Comparison of ENCODE assay signal across 1 cellular context in genomic region chr1:21911205-21912001, GRCh38.
TF ChIP-seq lines count a peak whose summit lies in the region.

No MANE protein-coding gene starts in this region.

TF ChIP-seq in HepG2, 621 proteins besides CTCF, POLR2A, EP300 and RAD21 (continued from another document and continues in another):
- TF ChIP-seq AKNA (CRISPR knock-in tag; IDR thresholded peaks at IDR 0.05; ENCODE audit: borderline replicate concordance) (no peak), ZMYM3 (CRISPR knock-in tag; IDR thresholded peaks at IDR 0.05) (no peak; the same call in 1 of the 2 replicates), ONECUT2 (CRISPR knock-in tag; IDR thresholded peaks at IDR 0.05) (no peak), ZBTB39 (CRISPR knock-in tag; IDR thresholded peaks at IDR 0.05) (no peak), ZNF788 (CRISPR knock-in tag; IDR thresholded peaks at IDR 0.05; ENCODE audit: borderline replicate concordance) (no peak), SAP130 (CRISPR knock-in tag; IDR thresholded peaks at IDR 0.05; ENCODE audit: low read depth) (0 out of 2 replicates have a peak, but pooled peaks have one; percentile 30), ZNF383 (CRISPR knock-in tag; IDR thresholded peaks at IDR 0.05; ENCODE audit: borderline replicate concordance) (no peak), PATZ1 (CRISPR knock-in tag; IDR thresholded peaks at IDR 0.05) (peak; percentile 72), TEF (CRISPR knock-in tag; IDR thresholded peaks at IDR 0.05) (no peak), ZNF143 (CRISPR knock-in tag; IDR thresholded peaks at IDR 0.05) (no peak), TBX2 (CRISPR knock-in tag; IDR thresholded peaks at IDR 0.05; ENCODE audit: borderline replicate concordance) (0 out of 2 replicates have a peak, but pooled peaks have one; percentile 29), HDAC6 (IDR thresholded peaks at IDR 0.05; ENCODE audit: low read depth, low read length) (no peak), ZNF337 (CRISPR knock-in tag; IDR thresholded peaks at IDR 0.05; ENCODE audit: borderline replicate concordance, low read depth) (no peak), ZNF576 (CRISPR knock-in tag; IDR thresholded peaks at IDR 0.05) (no peak), JARID2 (CRISPR knock-in tag; IDR thresholded peaks at IDR 0.05; ENCODE audit: insufficient replicate concordance) (no peak), MYNN (CRISPR knock-in tag; IDR thresholded peaks at IDR 0.05; ENCODE audit: low read depth) (no peak), KLF13 (CRISPR knock-in tag; IDR thresholded peaks at IDR 0.05) (no peak), FOXA1 (IDR thresholded peaks at IDR 0.05) (no peak), FOXA1 (CRISPR knock-in tag; IDR thresholded peaks at IDR 0.05) (no peak), NFYC (CRISPR knock-in tag; IDR thresholded peaks at IDR 0.05) (no peak), BCLAF1 (IDR thresholded peaks at IDR 0.05) (no peak), ZEB1 (IDR thresholded peaks at IDR 0.05; ENCODE audit: insufficient replicate concordance, low read depth) (no peak), GPBP1L1 (CRISPR knock-in tag; IDR thresholded peaks at IDR 0.05) (no peak), TARDBP (CRISPR knock-in tag; IDR thresholded peaks at IDR 0.05) (no peak), ZFP91 (CRISPR knock-in tag; IDR thresholded peaks at IDR 0.05; ENCODE audit: borderline replicate concordance) (no peak), IKZF5 (CRISPR knock-in tag; IDR thresholded peaks at IDR 0.05) (no peak; the same call in 1 of the 2 replicates), ZNF703 (CRISPR knock-in tag; IDR thresholded peaks at IDR 0.05; ENCODE audit: borderline replicate concordance) (no peak), ZXDC (CRISPR knock-in tag; IDR thresholded peaks at IDR 0.05) (no peak), HES4 (CRISPR knock-in tag; IDR thresholded peaks at IDR 0.05; ENCODE audit: borderline replicate concordance) (no peak), ZNF101 (CRISPR knock-in tag; IDR thresholded peaks at IDR 0.05; ENCODE audit: borderline replicate concordance, low read depth) (no peak), ZBTB33 (CRISPR knock-in tag; IDR thresholded peaks at IDR 0.05) (no peak), ZNF136 (CRISPR knock-in tag; IDR thresholded peaks at IDR 0.05; ENCODE audit: low read depth) (no peak), NFIC (IDR thresholded peaks at IDR 0.05; ENCODE audit: low read length) (no peak)
